31 cellular contexts compared by ENCODE assay signal in genomic region chr1:81298321-81298720, GRCh38.
"Had no signal": no experiment of that assay in that cellular context is flagged by ENCODE, and none has a peak within 500 bp of the region (broad histone marks: within the 10 kb centered on the region; RNA-seq: fewer than 3 reads in every experiment).

No MANE protein-coding gene starts in this region.

- H3K4me1 ChIP-seq: adrenal gland, body of pancreas, breast epithelium, SJCRH30 had no signal

- H3K9me3 ChIP-seq: adrenal gland, body of pancreas, breast epithelium, SJCRH30 had no signal

- H3K4me1 Mint-ChIP-seq: activated CD4-positive, alpha-beta T cell treated with anti-CD3 and anti-CD28 coated beads for 36 hours; activated CD4-positive, alpha-beta T cell treated with anti-CD3 and anti-CD28 coated beads, Interleukin-2, amount 10 ng/mL, durations not matched to agents 7 days and 5 days; activated naive CD4-positive, alpha-beta T cell treated with anti-CD3 and anti-CD28 coated beads, Interleukin-2, amount 50 U/mL, for 24 hours; activated naive CD8-positive, alpha-beta T cell treated with anti-CD3 and anti-CD28 coated beads, Interleukin-2, amount 10 ng/mL, durations not matched to agents 7 days and 5 days had no signal

- H3K27ac ChIP-seq: adrenal gland, body of pancreas, breast epithelium, SJCRH30, SK-N-MC had no signal

- H3K27me3 Mint-ChIP-seq: activated CD4-positive, alpha-beta T cell treated with anti-CD3 and anti-CD28 coated beads, Interleukin-2, amount 10 ng/mL, durations not matched to agents 7 days and 5 days; activated naive CD4-positive, alpha-beta T cell treated with anti-CD3 and anti-CD28 coated beads, Interleukin-2, amount 50 U/mL, for 24 hours; activated naive CD8-positive, alpha-beta T cell treated with anti-CD3 and anti-CD28 coated beads, Interleukin-2, amount 10 ng/mL, durations not matched to agents 7 days and 5 days; activated T-cell treated with anti-CD3 and anti-CD28 coated beads, Interleukin-2, amount 50 U/mL, for 24 hours had no signal

- H3K27me3 ChIP-seq: adrenal gland, body of pancreas, breast epithelium, SJCRH30 had no signal

- H3K4me3 ChIP-seq: adrenal gland, body of pancreas, breast epithelium, SJCRH30, SK-N-MC had no signal

- H3K36me3 ChIP-seq: adrenal gland, breast epithelium, SJCRH30 had no signal

- H3K36me3 Mint-ChIP-seq: activated naive CD4-positive, alpha-beta T cell treated with anti-CD3 and anti-CD28 coated beads, Interleukin-2, amount 50 U/mL, for 24 hours; activated naive CD8-positive, alpha-beta T cell treated with anti-CD3 and anti-CD28 coated beads, Interleukin-2, amount 10 ng/mL, durations not matched to agents 7 days and 5 days; WTC11 had no signal

- H3K9me3 Mint-ChIP-seq: activated CD4-positive, alpha-beta T cell treated with anti-CD3 and anti-CD28 coated beads, Interleukin-2, amount 10 ng/mL, durations not matched to agents 7 days and 5 days; activated naive CD4-positive, alpha-beta T cell treated with anti-CD3 and anti-CD28 coated beads, Interleukin-2, amount 50 U/mL, for 24 hours; activated naive CD8-positive, alpha-beta T cell treated with anti-CD3 and anti-CD28 coated beads, Interleukin-2, amount 10 ng/mL, durations not matched to agents 7 days and 5 days; activated T-cell treated with anti-CD3 and anti-CD28 coated beads, Interleukin-2, amount 50 U/mL, for 24 hours; activated T-helper 2 cell treated with anti-CD3 and anti-CD28 coated beads, Interferon-gamma antibody, Interleukin-2, Interleukin-4, amounts not matched to agents 10 μg/mL and 5 μg/mL and 100 μg/mL, durations not matched to agents 14 hours and 24 hours and 36 hours; T-helper 1 cell treated with Interleukin-12 subunit alpha and Interleukin-12 subunit beta and Interleukin-4 antibody, amounts not matched to agents 30 μg/mL and 1 μg/mL, for 36 hours; T-helper 2 cell treated with Interferon-gamma antibody and Interleukin-4, amounts not matched to agents 5 μg/mL and 100 μg/mL, for 36 hours; WTC11 had no signal

- H3K4me3 Mint-ChIP-seq: activated CD4-positive, alpha-beta T cell treated with anti-CD3 and anti-CD28 coated beads for 36 hours; activated CD4-positive, alpha-beta T cell treated with anti-CD3 and anti-CD28 coated beads, Interleukin-2, amount 10 ng/mL, durations not matched to agents 7 days and 5 days; activated CD8-positive, alpha-beta T cell treated with anti-CD3 and anti-CD28 coated beads, Interleukin-2, amount 10 ng/mL, durations not matched to agents 7 days and 5 days; activated naive CD4-positive, alpha-beta T cell treated with anti-CD3 and anti-CD28 coated beads, Interleukin-2, amount 50 U/mL, for 24 hours; activated naive CD8-positive, alpha-beta T cell treated with anti-CD3 and anti-CD28 coated beads, Interleukin-2, amount 10 ng/mL, durations not matched to agents 7 days and 5 days; activated T-cell treated with anti-CD3 and anti-CD28 coated beads, Interleukin-2, amount 50 U/mL, for 24 hours; T-helper 1 cell treated with Interleukin-12 subunit alpha and Interleukin-12 subunit beta and Interleukin-4 antibody, amounts not matched to agents 30 μg/mL and 1 μg/mL, for 36 hours; T-helper 2 cell treated with Interferon-gamma antibody and Interleukin-4, amounts not matched to agents 5 μg/mL and 100 μg/mL, for 36 hours; WTC11 had no signal

- ATAC-seq: activated CD4-positive, alpha-beta T cell treated with anti-CD3 and anti-CD28 coated beads for 36 hours; activated CD4-positive, CD25-positive, alpha-beta regulatory T cell treated with anti-CD3 and anti-CD28 coated beads, Interleukin-2, amount 50 U/mL, for 24 hours; activated CD8-positive, alpha-beta T cell treated with anti-CD3 and anti-CD28 coated beads, Interleukin-2, amount 10 ng/mL, durations not matched to agents 7 days and 5 days; body of pancreas; Panc1; WTC11 had no signal

- DNase-seq: activated CD4-positive, alpha-beta T cell treated with anti-CD3 and anti-CD28 coated beads for 36 hours; activated CD4-positive, alpha-beta T cell treated with anti-CD3 and anti-CD28 coated beads, Interleukin-2, amount 10 ng/mL, durations not matched to agents 7 days and 5 days; activated CD4-positive, alpha-beta T cell treated with anti-CD3 and anti-CD28 coated beads, Interleukin-2, amount 50 U/mL, for 48 hours; activated CD8-positive, alpha-beta T cell treated with anti-CD3 and anti-CD28 coated beads, Interleukin-2, amount 10 ng/mL, durations not matched to agents 7 days and 5 days; activated gamma-delta T cell; activated naive CD4-positive, alpha-beta T cell treated with Interleukin-2 at 50 U/mL for 16 hours; activated naive CD8-positive, alpha-beta T cell treated with anti-CD3 and anti-CD28 coated beads, Interleukin-2, amount 10 ng/mL, durations not matched to agents 7 days and 5 days; activated T-cell treated with anti-CD3 and anti-CD28 coated beads, Interleukin-2, amount 50 U/mL, for 24 hours; adrenal gland; anterior cingulate cortex; body of pancreas; NCI-H1048; NCI-H1105 treated with DMSO at 0.1 percent for 48 hours; NCI-H1436; NCI-H1694; NCI-H1930; NCI-H2081 treated with DMSO at 0.1 percent for 48 hours; NCI-H345; NCI-H524 treated with DMSO at 0.1 percent for 48 hours; SHP77; SJCRH30 had no signal

- FAIRE-seq: TTC549 had no signal

- H3K27ac Mint-ChIP-seq: activated CD4-positive, alpha-beta T cell treated with anti-CD3 and anti-CD28 coated beads for 36 hours; activated CD4-positive, alpha-beta T cell treated with anti-CD3 and anti-CD28 coated beads, Interleukin-2, amount 10 ng/mL, durations not matched to agents 7 days and 5 days; activated CD8-positive, alpha-beta T cell treated with anti-CD3 and anti-CD28 coated beads, Interleukin-2, amount 10 ng/mL, durations not matched to agents 7 days and 5 days; activated naive CD4-positive, alpha-beta T cell treated with anti-CD3 and anti-CD28 coated beads, Interleukin-2, amount 50 U/mL, for 24 hours; activated naive CD8-positive, alpha-beta T cell treated with anti-CD3 and anti-CD28 coated beads, Interleukin-2, amount 10 ng/mL, durations not matched to agents 7 days and 5 days; activated T-cell treated with anti-CD3 and anti-CD28 coated beads, Interleukin-2, amount 50 U/mL, for 24 hours; activated T-helper 2 cell treated with anti-CD3 and anti-CD28 coated beads, Interferon-gamma antibody, Interleukin-2, Interleukin-4, amounts not matched to agents 10 μg/mL and 5 μg/mL and 100 μg/mL, durations not matched to agents 14 hours and 24 hours and 36 hours; T-helper 1 cell treated with Interleukin-12 subunit alpha and Interleukin-12 subunit beta and Interleukin-4 antibody, amounts not matched to agents 30 μg/mL and 1 μg/mL, for 36 hours; T-helper 2 cell treated with Interferon-gamma antibody and Interleukin-4, amounts not matched to agents 5 μg/mL and 100 μg/mL, for 36 hours; WTC11 had no signal
